In genomic region chr6:27478706-27479318, GRCh38 we compare ENCODE assay signal across 1 cellular context.
TF ChIP-seq lines count a peak whose summit lies in the region.

No MANE protein-coding gene starts in this region.

TF ChIP-seq in K562, 482 proteins besides CTCF, POLR2A, EP300 and RAD21 (continued from another document and continues in another):
- TF ChIP-seq GTF3C2 (IDR thresholded peaks at IDR 0.05; ENCODE audit: borderline replicate concordance, extremely low read depth, insufficient read length): peak; percentile 95
- TF ChIP-seq NFIX (CRISPR knock-in tag; IDR thresholded peaks at IDR 0.05; ENCODE audit: low read depth): no peak
- TF ChIP-seq ZNF217 (CRISPR knock-in tag; IDR thresholded peaks at IDR 0.05): no peak
- peak; percentile 29 for TF ChIP-seq TAF9B (IDR thresholded peaks at IDR 0.05; ENCODE audit: partially characterized antibody)
- TF ChIP-seq ZBTB7A (IDR thresholded peaks at IDR 0.05; ENCODE audit: borderline replicate concordance, control insufficient read depth, low read depth, low read length): peak; percentile 85
- TF ChIP-seq BMI1 (IDR thresholded peaks at IDR 0.05; ENCODE audit: low read length): no peak
- 0 out of 2 replicates have a peak, but pooled peaks have one; percentile 32 for TF ChIP-seq ETV1 (tag; conservative IDR thresholded peaks at IDR 0.05; ENCODE audit: low read depth)
- peak; percentile 50; the same call in 1 of the 2 replicates for TF ChIP-seq ZNF518B (CRISPR knock-in tag; IDR thresholded peaks at IDR 0.05)
- no peak; the same call in 1 of the 2 replicates for TF ChIP-seq ZNF511 (CRISPR knock-in tag; IDR thresholded peaks at IDR 0.05)
- no peak; a peak in 1 of 4 replicates for TF ChIP-seq FOXA3 (CRISPR knock-in tag; conservative IDR thresholded peaks at IDR 0.05 in 1 of 2, IDR thresholded peaks at IDR 0.05 in 1 of 2)
- TF ChIP-seq THRAP3 (IDR thresholded peaks at IDR 0.05; ENCODE audit: borderline replicate concordance): no peak; the same call in 1 of the 2 replicates
- 0 out of 2 replicates have a peak, but pooled peaks have one; percentile 34 for TF ChIP-seq MYNN (IDR thresholded peaks at IDR 0.05)
- no peak for TF ChIP-seq MYNN (CRISPR knock-in tag; IDR thresholded peaks at IDR 0.05)
- TF ChIP-seq PHB2 (IDR thresholded peaks at IDR 0.05; ENCODE audit: low read depth): 0 out of 2 replicates have a peak, but pooled peaks have one; percentile 41
- no peak; the same call in 1 of the 2 replicates for TF ChIP-seq ESRRA (IDR thresholded peaks at IDR 0.05; ENCODE audit: borderline replicate concordance, low read depth)
- no peak for TF ChIP-seq FOXJ3 (CRISPR knock-in tag; IDR thresholded peaks at IDR 0.05)
- no peak for TF ChIP-seq E2F6 (IDR thresholded peaks at IDR 0.05; ENCODE audit: borderline replicate concordance in 1 of 2, extremely low read depth in 1 of 2, insufficient read depth in 1 of 2, insufficient read length in 1 of 2, low read depth in 1 of 2, low read length in 1 of 2, poor library complexity in 1 of 2, severe bottlenecking in 1 of 2)
- peak; percentile 84 for TF ChIP-seq NFIC (IDR thresholded peaks at IDR 0.05)
- no peak for TF ChIP-seq ZNF785 (CRISPR knock-in tag; IDR thresholded peaks at IDR 0.05)
- no peak; the same call in 1 of the 2 replicates for TF ChIP-seq AFF4 (CRISPR knock-in tag; IDR thresholded peaks at IDR 0.05)
- peak; percentile 57 to 87; a peak in 2 of 4 replicates for TF ChIP-seq ARNT (IDR thresholded peaks at IDR 0.05)
- no peak for TF ChIP-seq HDAC6 (IDR thresholded peaks at IDR 0.05; ENCODE audit: low read depth, low read length)
- no peak for TF ChIP-seq CREBBP (IDR thresholded peaks at IDR 0.05; ENCODE audit: low read depth, low read length)
- no peak; the same call in 1 of the 2 replicates for TF ChIP-seq NR2C2 (CRISPR knock-in tag; IDR thresholded peaks at IDR 0.05)
- TF ChIP-seq NR2C2 (tag; IDR thresholded peaks at IDR 0.05): peak; percentile 49; the same call in 1 of the 2 replicates
- no peak for TF ChIP-seq PTRF (tag; IDR thresholded peaks at IDR 0.05)
- peak; percentile 27 for TF ChIP-seq KDM5B (IDR thresholded peaks at IDR 0.05; ENCODE audit: insufficient replicate concordance, low read depth, low read length)
- TF ChIP-seq ZKSCAN8 (CRISPR knock-in tag; IDR thresholded peaks at IDR 0.05): 0 out of 2 replicates have a peak, but pooled peaks have one; percentile 64
- TF ChIP-seq TSC22D4 (tag; IDR thresholded peaks at IDR 0.05): no peak
- no peak for TF ChIP-seq FOXA1 (IDR thresholded peaks at IDR 0.05; ENCODE audit: borderline replicate concordance)
- TF ChIP-seq ZNF77 (CRISPR knock-in tag; IDR thresholded peaks at IDR 0.05): no peak
- 0 out of 2 replicates have a peak, but pooled peaks have one; percentile 1 for TF ChIP-seq PHF8 (IDR thresholded peaks at IDR 0.05; ENCODE audit: borderline replicate concordance, low read length)
- TF ChIP-seq CHD1 (IDR thresholded peaks at IDR 0.05; ENCODE audit: low read length): peak; percentile 46
- TF ChIP-seq RBM34 (IDR thresholded peaks at IDR 0.05; ENCODE audit: borderline replicate concordance, insufficient read depth, low read length): no peak
- no peak for TF ChIP-seq HNRNPK (IDR thresholded peaks at IDR 0.05; ENCODE audit: low read depth, low read length, poor library complexity, severe bottlenecking)
- no peak; the same call in 1 of the 2 replicates for TF ChIP-seq TCF3 (CRISPR knock-in tag; IDR thresholded peaks at IDR 0.05)
- no peak for TF ChIP-seq RBM22 (IDR thresholded peaks at IDR 0.05; ENCODE audit: low read depth, low read length, poor library complexity, severe bottlenecking)
- 0 out of 2 replicates have a peak, but pooled peaks have one; percentile 11 for TF ChIP-seq NKRF (IDR thresholded peaks at IDR 0.05; ENCODE audit: borderline replicate concordance)
- TF ChIP-seq ZNF274 (IDR thresholded peaks at IDR 0.05; ENCODE audit: borderline replicate concordance, low read depth, low read length): no peak
- TF ChIP-seq KAT2B (IDR thresholded peaks at IDR 0.05; ENCODE audit: low read depth, low read length): no peak
- TF ChIP-seq HMG20A (CRISPR knock-in tag; conservative IDR thresholded peaks at IDR 0.05): no peak
- TF ChIP-seq JUND (IDR thresholded peaks at IDR 0.05; ENCODE audit: borderline replicate concordance, low read depth, low read length): 0 out of 2 replicates have a peak, but pooled peaks have one; percentile 37
- TF ChIP-seq JUND (tag; IDR thresholded peaks at IDR 0.05; ENCODE audit: borderline replicate concordance, low read depth, low read length): peak; percentile 42; the same call in 2 of the 3 replicates
- TF ChIP-seq YY1 (IDR thresholded peaks at IDR 0.05; ENCODE audit: borderline replicate concordance in 1 of 3, control insufficient read depth in 1 of 3, extremely low read depth in 1 of 3, insufficient read depth in 3 of 3, insufficient read length in 1 of 3, insufficient replicate concordance in 2 of 3, low read depth in 1 of 3, low read length in 2 of 3): peak in 2 of 3 experiments; percentile 36 to 44
- TF ChIP-seq TCFL5 (CRISPR knock-in tag; conservative IDR thresholded peaks at IDR 0.05): 0 out of 2 replicates have a peak, but pooled peaks have one; percentile 62
- no peak for TF ChIP-seq MED1 (CRISPR knock-in tag; IDR thresholded peaks at IDR 0.05; ENCODE audit: borderline replicate concordance)
- no peak for TF ChIP-seq PRPF4 (IDR thresholded peaks at IDR 0.05; ENCODE audit: insufficient read depth, low read depth, low read length, poor library complexity, severe bottlenecking)
- no peak; the same call in 1 of the 2 replicates for TF ChIP-seq ZHX1 (conservative IDR thresholded peaks at IDR 0.05; ENCODE audit: low read length)
- TF ChIP-seq ZFP36 (IDR thresholded peaks at IDR 0.05; ENCODE audit: low read depth, low read length, partially characterized antibody): no peak
